ENCODE assay signal across 8 cellular contexts in the genomic region with DNA sequence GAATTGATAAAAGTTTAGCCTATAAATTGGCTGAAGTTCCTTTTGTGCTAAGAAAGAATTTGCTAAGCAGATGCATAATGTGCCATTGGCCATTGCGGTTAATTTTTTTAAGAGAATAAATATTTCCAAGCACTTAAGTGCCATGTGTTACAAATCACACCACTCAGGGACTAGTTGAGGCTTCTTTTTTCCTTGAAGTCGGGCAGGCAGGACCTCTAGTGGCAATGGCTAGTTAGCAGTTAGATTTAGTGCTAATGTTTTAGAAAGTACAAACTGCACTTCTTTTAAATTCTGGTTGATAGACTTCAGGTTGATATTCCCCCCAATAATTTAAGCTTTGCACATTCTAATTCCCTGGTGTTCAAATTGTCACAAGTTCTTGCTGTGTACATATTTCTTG.
DNase-seq lines count a peak whose midpoint lies in the region; ATAC-seq and TF ChIP-seq lines count a peak whose summit lies in the region.

No MANE protein-coding gene starts in this region.

- H3K4me3 Mint-ChIP-seq in activated CD8-positive, alpha-beta T cell treated with anti-CD3 and anti-CD28 coated beads for 36 hours: no peak overlapping the region
- H3K4me3 Mint-ChIP-seq in activated CD8-positive, alpha-beta T cell treated with anti-CD3 and anti-CD28 coated beads, Interleukin-2, amount 10 ng/mL, durations not matched to agents 7 days and 5 days: no peak overlapping the region
- no peak overlapping the region for H3K4me3 Mint-ChIP-seq in natural killer cell

- H3K9me2 ChIP-seq in PC-9 (ENCODE audit: insufficient read depth): no peaks in the 10 kb centered on the region

- H3K36me3 Mint-ChIP-seq in activated CD8-positive, alpha-beta T cell treated with anti-CD3 and anti-CD28 coated beads for 36 hours (ENCODE audit: low read depth): no peaks in the 10 kb centered on the region
- no peaks in the 10 kb centered on the region for H3K36me3 Mint-ChIP-seq in activated CD8-positive, alpha-beta T cell treated with anti-CD3 and anti-CD28 coated beads, Interleukin-2, amount 10 ng/mL, durations not matched to agents 7 days and 5 days (ENCODE audit: low read depth)
- H3K36me3 Mint-ChIP-seq in natural killer cell: no peaks in the 10 kb centered on the region

- no peaks in the 10 kb centered on the region for H3K36me3 ChIP-seq in PC-9 (ENCODE audit: low read depth)

- peaks cover 15% of the 10 kb centered on the region for H3K27me3 ChIP-seq in PC-9 (ENCODE audit: insufficient read depth, low read depth)

- H2AFZ ChIP-seq in PC-9: no peak overlapping the region

- H3K27ac Mint-ChIP-seq in activated CD8-positive, alpha-beta T cell treated with anti-CD3 and anti-CD28 coated beads for 36 hours: no peak overlapping the region
- H3K27ac Mint-ChIP-seq in activated CD8-positive, alpha-beta T cell treated with anti-CD3 and anti-CD28 coated beads, Interleukin-2, amount 10 ng/mL, durations not matched to agents 7 days and 5 days: no peak overlapping the region
- no peak overlapping the region for H3K27ac Mint-ChIP-seq in natural killer cell

- H3K9me3 ChIP-seq in PC-9 (ENCODE audit: insufficient read depth, low read depth): no peaks in the 10 kb centered on the region

- CTCF ChIA-PET in activated CD8-positive, alpha-beta T cell treated with anti-CD3 and anti-CD28 coated beads for 36 hours (lab: Charles Lee): no interaction called here
- CTCF ChIA-PET in activated CD8-positive, alpha-beta T cell treated with anti-CD3 and anti-CD28 coated beads, Interleukin-2, amount 10 ng/mL, durations not matched to agents 7 days and 5 days (lab: Charles Lee): interaction anchor here (0.6 kb wide), 1 partner anchor 1260 kb away, joined by 3 read pairs; no protein-coding TSS in a partner anchor
- CTCF ChIA-PET in PC-9 (lab: Charles Lee): no interaction called here

- H3K27me3 Mint-ChIP-seq in activated CD8-positive, alpha-beta T cell treated with anti-CD3 and anti-CD28 coated beads for 36 hours: peaks cover 7% of the 10 kb centered on the region
- H3K27me3 Mint-ChIP-seq in activated CD8-positive, alpha-beta T cell treated with anti-CD3 and anti-CD28 coated beads, Interleukin-2, amount 10 ng/mL, durations not matched to agents 7 days and 5 days (ENCODE audit: low read depth): peaks cover 2% of the 10 kb centered on the region
- H3K27me3 Mint-ChIP-seq in natural killer cell (ENCODE audit: low read depth in 2 of 2): peaks cover 0 to 6% of the 10 kb centered on the region in 2 donors

- no peak overlapping the region for H3K4me3 ChIP-seq in PC-9

- H3K4me1 ChIP-seq in PC-9 (replicated peaks; ENCODE audit: insufficient read depth): no peaks in the 10 kb centered on the region

- no TSS peak for BruUV-seq in PC-9 (replicated peaks; lab: Mats Ljungman, UMichigan)

- ATAC-seq in activated CD8-positive, alpha-beta T cell treated with anti-CD3 and anti-CD28 coated beads for 36 hours: no peak
- ATAC-seq in activated CD8-positive, alpha-beta T cell treated with anti-CD3 and anti-CD28 coated beads, Interleukin-2, amount 10 ng/mL, durations not matched to agents 7 days and 5 days: no peak
- ATAC-seq in GM19328 (IDR thresholded peaks at IDR 0.05; ENCODE audit: unreplicated experiment): no peak
- ATAC-seq in GM21723 (IDR thresholded peaks at IDR 0.05; ENCODE audit: unreplicated experiment): no peak
- no peak for ATAC-seq in natural killer cell

- POLR2A ChIA-PET in activated CD8-positive, alpha-beta T cell treated with anti-CD3 and anti-CD28 coated beads for 36 hours (lab: Charles Lee): no interaction called here
- POLR2A ChIA-PET in activated CD8-positive, alpha-beta T cell treated with anti-CD3 and anti-CD28 coated beads, Interleukin-2, amount 10 ng/mL, durations not matched to agents 7 days and 5 days (lab: Charles Lee): no interaction called here
- POLR2A ChIA-PET in PC-9 (lab: Charles Lee; ENCODE audit: unreplicated experiment): no interaction called here

- no peaks in the 10 kb centered on the region for H3K4me1 Mint-ChIP-seq in activated CD8-positive, alpha-beta T cell treated with anti-CD3 and anti-CD28 coated beads for 36 hours (ENCODE audit: low read depth)
- H3K4me1 Mint-ChIP-seq in activated CD8-positive, alpha-beta T cell treated with anti-CD3 and anti-CD28 coated beads, Interleukin-2, amount 10 ng/mL, durations not matched to agents 7 days and 5 days (ENCODE audit: low read depth): no peaks in the 10 kb centered on the region
- no peaks in the 10 kb centered on the region for H3K4me1 Mint-ChIP-seq in natural killer cell

- intact Hi-C loops in activated CD8-positive, alpha-beta T cell treated with anti-CD3 and anti-CD28 coated beads for 36 hours (cut with micrococcal nuclease): no loop called here
- intact Hi-C loops in PC-9 (cut with micrococcal nuclease; ENCODE audit: unreplicated experiment) (no loop called here), natural killer cell (cut with micrococcal nuclease) (no loop called here)

- DNase-seq in activated CD8-positive, alpha-beta T cell treated with anti-CD3 and anti-CD28 coated beads for 36 hours: peak; percentile 11
- DNase-seq in activated CD8-positive, alpha-beta T cell treated with anti-CD3 and anti-CD28 coated beads, Interleukin-2, amount 10 ng/mL, durations not matched to agents 7 days and 5 days: no peak
- no peak for DNase-seq in PC-9
- DNase-seq in fibroblast of the conjunctiva (ENCODE audit: low read depth): peak; percentile 4
- DNase-seq in smooth muscle cell of the brain vasculature (ENCODE audit: low read depth, low spot score): peak; percentile 23
- DNase-seq in natural killer cell: no peak

- H3F3A ChIP-seq in PC-9 (ENCODE audit: insufficient read depth, low read depth): no peaks in the 10 kb centered on the region

- H3K4me2 ChIP-seq in PC-9: no peak overlapping the region

- H3K27ac ChIP-seq in PC-9: no peak overlapping the region

- H3K9me3 Mint-ChIP-seq in activated CD8-positive, alpha-beta T cell treated with anti-CD3 and anti-CD28 coated beads for 36 hours: peaks cover 3% of the 10 kb centered on the region
- H3K9me3 Mint-ChIP-seq in activated CD8-positive, alpha-beta T cell treated with anti-CD3 and anti-CD28 coated beads, Interleukin-2, amount 10 ng/mL, durations not matched to agents 7 days and 5 days (ENCODE audit: insufficient read depth): no peaks in the 10 kb centered on the region
- peaks cover 0 to 3% of the 10 kb centered on the region in 2 donors for H3K9me3 Mint-ChIP-seq in natural killer cell

- no peak for TF ChIP-seq CTCF in activated CD8-positive, alpha-beta T cell treated with anti-CD3 and anti-CD28 coated beads for 36 hours (IDR thresholded peaks at IDR 0.05)
- TF ChIP-seq CTCF in PC-9 (conservative IDR thresholded peaks at IDR 0.05) (peak; percentile 53), natural killer cell (IDR thresholded peaks at IDR 0.05) (no peak)

- no peaks in the 10 kb centered on the region for H3K79me2 ChIP-seq in PC-9 (ENCODE audit: low read depth)

- no peaks in the 10 kb centered on the region for H4K20me1 ChIP-seq in PC-9 (ENCODE audit: insufficient read depth)

Comparison
In these comparisons a context has a peak if more than half of its experiments do, and no peak if none do; other contexts are left out.
1. DNase-seq: peak in activated CD8-positive, alpha-beta T cell treated with anti-CD3 and anti-CD28 coated beads for 36 hours (single experiment), fibroblast of the conjunctiva (single experiment) and smooth muscle cell of the brain vasculature (single experiment); none in activated CD8-positive, alpha-beta T cell treated with anti-CD3 and anti-CD28 coated beads, Interleukin-2, amount 10 ng/mL, durations not matched to agents 7 days and 5 days (single experiment), PC-9 (0 of 2) and natural killer cell (single experiment).